ENCODE assay signal across 27 cellular contexts in the genomic region with DNA sequence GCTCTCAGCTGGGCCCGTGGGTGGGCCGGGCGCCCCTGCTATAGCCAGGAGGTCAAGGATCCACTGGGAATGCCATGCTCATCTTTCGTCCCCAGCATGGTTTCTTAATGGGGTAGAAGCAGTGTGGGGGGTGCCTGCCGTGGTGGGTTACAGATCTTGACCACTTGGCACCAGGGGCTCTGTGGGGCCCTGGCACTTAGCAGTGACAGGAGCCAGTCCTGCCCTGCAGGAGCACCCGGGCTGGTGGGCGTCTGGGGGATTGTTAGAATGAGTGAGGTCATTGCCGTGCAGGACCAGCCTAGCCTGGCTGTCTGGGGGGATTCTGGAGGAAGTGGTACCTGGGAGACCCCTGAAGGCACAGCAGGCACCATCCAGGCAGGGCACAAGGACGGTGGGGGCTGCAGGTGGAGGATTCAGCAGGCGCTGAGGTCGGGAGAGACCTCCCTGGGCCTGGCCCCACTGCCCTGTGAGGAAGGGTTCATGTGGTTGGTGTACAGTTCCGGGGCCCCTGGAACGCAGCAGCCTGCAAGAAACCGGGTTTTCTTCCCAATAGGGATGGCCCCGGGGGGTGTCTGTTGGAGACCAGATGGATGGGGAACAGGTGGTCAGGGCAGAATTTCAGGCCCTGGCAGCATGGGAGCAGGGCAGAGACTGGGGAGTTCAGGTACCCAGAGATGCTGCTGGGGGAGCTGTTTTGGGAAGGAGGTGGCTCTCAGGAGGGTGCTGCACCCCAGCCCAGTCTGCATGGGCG. TPM values are rescaled to one million over a fixed set of nuclear protein-coding genes. Genes with fewer than 3 reads are reported as not detected.
"Had no signal": no experiment of that assay in that cellular context is flagged by ENCODE, and none has a peak within 500 bp of the region (broad histone marks: within the 10 kb centered on the region; RNA-seq: fewer than 3 reads in every experiment).

No MANE protein-coding gene starts in this region.

- H3K9me3 ChIP-seq: esophagus squamous epithelium, gastrocnemius medialis, stomach, suprapubic skin, transverse colon had no signal

- H3K4me3 ChIP-seq: esophagus squamous epithelium, gastrocnemius medialis, stomach, suprapubic skin, transverse colon had no signal

- H3K4me3 Mint-ChIP-seq: endodermal cell; memory B cell; T-helper 1 cell treated with Interleukin-12 subunit alpha and Interleukin-12 subunit beta and Interleukin-4 antibody, amounts not matched to agents 30 μg/mL and 1 μg/mL, for 36 hours had no signal

- H3K36me3 ChIP-seq: esophagus squamous epithelium, gastrocnemius medialis, stomach, suprapubic skin, transverse colon had no signal

- H3K4me1 Mint-ChIP-seq: endodermal cell had no signal

- DNase-seq: activated CD4-positive, alpha-beta T cell treated with anti-CD3 and anti-CD28 coated beads for 4 hours; activated CD4-positive, alpha-beta T cell treated with anti-CD3 and anti-CD28 coated beads, Interleukin-2, amount 50 U/mL, for 48 hours; activated CD4-positive, CD25-positive, alpha-beta regulatory T cell; activated naive CD4-positive, alpha-beta T cell treated with Interleukin-2 at 50 U/mL for 16 hours; activated T-cell treated with anti-CD3 and anti-CD28 coated beads, Interleukin-2, amount 50 U/mL, for 48 hours; amygdala; cortex of kidney; endodermal cell; esophagus squamous epithelium; gastrocnemius medialis; head of caudate nucleus; hypothalamus; stimulated activated CD4-positive, alpha-beta T cell treated with anti-CD3 and anti-CD28 coated beads, Interleukin-1b, Interleukin-23, amount 100 ng/mL, for 48 hours; stomach; transverse colon had no signal

- H3K27ac Mint-ChIP-seq: endodermal cell; memory B cell; T-helper 1 cell treated with Interleukin-12 subunit alpha and Interleukin-12 subunit beta and Interleukin-4 antibody, amounts not matched to agents 30 μg/mL and 1 μg/mL, for 36 hours had no signal

- H3K36me3 Mint-ChIP-seq: memory B cell had no signal

- ATAC-seq: gastrocnemius medialis, left colon had no signal

- H3K9me3 Mint-ChIP-seq: endodermal cell; memory B cell; T-helper 1 cell treated with Interleukin-12 subunit alpha and Interleukin-12 subunit beta and Interleukin-4 antibody, amounts not matched to agents 30 μg/mL and 1 μg/mL, for 36 hours had no signal

- H3K27ac ChIP-seq: esophagus squamous epithelium, gastrocnemius medialis, stomach, suprapubic skin, transverse colon had no signal

RNA-seq across cellular contexts. Expression of gene AIRE, which starts 4.8 kb away (rescaled TPM):
- total RNA-seq: activated CD8-positive, alpha-beta memory T cell treated with anti-CD3 and anti-CD28 coated beads for 36 hours; bronchial epithelial cell; esophagus squamous epithelium; gastrocnemius medialis; suprapubic skin; transverse colon had no signal
- polyA plus RNA-seq: neural cell, stomach had no signal

RNA-seq across cellular contexts. Expression of gene DNMT3L, which starts 28.8 kb away (rescaled TPM):
- total RNA-seq: activated CD8-positive, alpha-beta memory T cell treated with anti-CD3 and anti-CD28 coated beads for 36 hours; bronchial epithelial cell; cerebellum; esophagus squamous epithelium; gastrocnemius medialis; left colon; lower leg skin; mononuclear cell; myocyte; omental fat pad; stomach; suprapubic skin; transverse colon had no signal
- polyA plus RNA-seq: neural cell, stomach had no signal

RNA-seq across cellular contexts. Expression of gene ICOSLG, which starts 49.8 kb away (rescaled TPM):
- polyA plus RNA-seq: neural cell had no signal
